22 cellular contexts compared by ENCODE assay signal in genomic region chr1:222329493-222330045, GRCh38.
DNase-seq lines count a peak whose midpoint lies in the region; ATAC-seq, FAIRE-seq and TF ChIP-seq lines count a peak whose summit lies in the region.
"Had no signal": no experiment of that assay in that cellular context is flagged by ENCODE, and none has a peak within 500 bp of the region (broad histone marks: within the 10 kb centered on the region; RNA-seq: fewer than 3 reads in every experiment).

No MANE protein-coding gene starts in this region.

- CTCF ChIA-PET in HCT116 (lab: Charles Lee), result no interaction called here
- CTCF ChIA-PET in K562 (lab: Yijun Ruan, JAX; ENCODE audit: low intra/inter-chr PET ratio), result no interaction called here

- DNase-seq in HCT116 (ENCODE audit: low read depth, low spot score) (peak; percentile 13), NCI-H69 (lab: John Stamatoyannopoulos, UW) (peak; percentile 25), K562 (ENCODE audit: extremely low read depth in 1 of 4, low spot score in 3 of 4) (no peak), foreskin keratinocyte (no peak), MM.1S (no peak), retina (no peak)
- DNase-seq: Calu3; GM23248; H7; KG1; NCI-H1048; NCI-H1694; NCI-H2029 treated with DMSO at 0.1 percent for 48 hours; NCI-H2227 treated with DMSO at 0.1 percent for 48 hours; NCI-H510A; NK-92 treated with Interleukin-12 subunit alpha and Interleukin-12 subunit beta, amount 100 ng/mL, for 24 hours; SHP77 treated with DMSO at 0.1 percent for 48 hours; SK-N-SH; SW 1271 had no signal

- no peak overlapping the region for H3K4me3 ChIP-seq in HCT116 (replicated peaks in 1 of 2; ENCODE audit: low read depth in 1 of 2, low read length in 2 of 2)
- no peak overlapping the region for H3K4me3 ChIP-seq in K562
- H3K4me3 ChIP-seq in MM.1S (ENCODE audit: low read length), result no peak overlapping the region
- H3K4me3 ChIP-seq: GM23248 had no signal

- RAD21 ChIA-PET in HCT116 (lab: Charles Lee; ENCODE audit: low non-redundant PET in 1 of 2, low total read pairs in 2 of 2, uncharacterized antibody in 2 of 2, unreplicated experiment in 2 of 2), result interaction anchor here in 1 of 2 experiments (0.6 kb wide), 1 partner anchor 203 kb away, joined by 3 read pairs; no protein-coding TSS in a partner anchor

- H3K27ac ChIP-seq in HCT116 (ENCODE audit: low read depth, low read length) (no peak overlapping the region), K562 (ENCODE audit: extremely low read depth, low read depth, low read length) (no peak overlapping the region), foreskin keratinocyte (no peak overlapping the region), MM.1S (ENCODE audit: low read length) (no peak overlapping the region)
- H3K27ac ChIP-seq: GM23248 had no signal

- H3K27me3 ChIP-seq in HCT116 (ENCODE audit: insufficient read depth, low read length) (no peaks in the 10 kb centered on the region), K562 (ENCODE audit: control insufficient read depth in 2 of 2, insufficient read depth in 2 of 2, low read length in 2 of 2) (no peaks in the 10 kb centered on the region), foreskin keratinocyte (peaks cover 3% of the 10 kb centered on the region), MM.1S (replicated peaks; ENCODE audit: insufficient read depth, low read length) (no peaks in the 10 kb centered on the region)

- in situ Hi-C loops in K562 (cut with MboI), result no loop called here

- TF ChIP-seq CTCF in HCT116 (IDR thresholded peaks at IDR 0.05 in 2 of 3, conservative IDR thresholded peaks at IDR 0.05 in 1 of 3; ENCODE audit: borderline replicate concordance in 1 of 3, insufficient read depth in 1 of 3, low read depth in 2 of 3, low read length in 2 of 3) (peak in 1 of 3 experiments; percentile 24; a peak in 1 of 6 replicates), K562 (IDR thresholded peaks at IDR 0.05 in 2 of 3, conservative IDR thresholded peaks at IDR 0.05 in 1 of 3; ENCODE audit: insufficient read depth in 2 of 3, low read depth in 1 of 3, low read length in 3 of 3) (no peak), foreskin keratinocyte (conservative IDR thresholded peaks at IDR 0.05) (peak; percentile 31), MM.1S (IDR thresholded peaks at IDR 0.05; ENCODE audit: low read length) (no peak)

- intact Hi-C loops in HCT116 (cut with micrococcal nuclease) (no loop called here), K562 (cut with micrococcal nuclease) (no loop called here)

- ATAC-seq in HCT116 (peak; percentile 57), K562 (no peak), foreskin keratinocyte (no peak), GM21717 (IDR thresholded peaks at IDR 0.05; ENCODE audit: unreplicated experiment) (no peak)
- ATAC-seq: Panc1 had no signal

- H4K20me1 ChIP-seq in HCT116 (ENCODE audit: insufficient read depth) (no peaks in the 10 kb centered on the region), K562 (replicated peaks; ENCODE audit: control insufficient read depth, insufficient read depth, low read length) (no peaks in the 10 kb centered on the region), MM.1S (ENCODE audit: insufficient read depth, low read length) (no peaks in the 10 kb centered on the region)

- H3K9me3 ChIP-seq in HCT116 (ENCODE audit: control insufficient read depth in 1 of 2, insufficient read depth in 1 of 2, low read depth in 1 of 2, low read length in 2 of 2), result no peaks in the 10 kb centered on the region
- no peaks in the 10 kb centered on the region for H3K9me3 ChIP-seq in K562 (replicated peaks; ENCODE audit: control insufficient read depth, insufficient read depth, low read depth, low read length)
- no peaks in the 10 kb centered on the region for H3K9me3 ChIP-seq in MM.1S (replicated peaks; ENCODE audit: insufficient read depth, low read length)
- H3K9me3 ChIP-seq: SK-N-SH had no signal

- H2AFZ ChIP-seq in HCT116 (ENCODE audit: low read depth, low read length, poor library complexity, severe bottlenecking), result no peak overlapping the region
- H2AFZ ChIP-seq in K562 (ENCODE audit: low read depth, low read length), result no peak overlapping the region
- no peak overlapping the region for H2AFZ ChIP-seq in MM.1S (ENCODE audit: low read length)
- H2AFZ ChIP-seq: GM23248 had no signal

- H3K9me1 ChIP-seq in K562 (ENCODE audit: control insufficient read depth, insufficient read depth, low read length), result no peaks in the 10 kb centered on the region

- H3K9ac ChIP-seq in HCT116 (ENCODE audit: low read length) (no peak overlapping the region), K562 (ENCODE audit: insufficient read depth in 1 of 2, low read depth in 2 of 2, low read length in 2 of 2) (no peak overlapping the region), MM.1S (ENCODE audit: low read length) (no peak overlapping the region)
- H3K9ac ChIP-seq: GM23248, SK-N-SH had no signal

- POLR2A ChIA-PET in HCT116 (lab: Charles Lee) (no interaction called here), K562 (lab: Yijun Ruan, JAX) (no interaction called here)

- no peaks in the 10 kb centered on the region for H3K4me1 ChIP-seq in HCT116 (ENCODE audit: control insufficient read depth in 1 of 2, insufficient read depth in 2 of 2, low read length in 2 of 2)
- no peaks in the 10 kb centered on the region for H3K4me1 ChIP-seq in K562 (replicated peaks in 1 of 2; ENCODE audit: control insufficient read depth in 2 of 2, insufficient read depth in 2 of 2, low read length in 2 of 2)
- H3K4me1 ChIP-seq in foreskin keratinocyte, result no peaks in the 10 kb centered on the region
- H3K4me1 ChIP-seq in MM.1S (ENCODE audit: low read length), result no peaks in the 10 kb centered on the region

- BruUV-seq in HCT116 (replicated peaks; lab: Mats Ljungman, UMichigan) (no TSS peak), K562 (replicated peaks; lab: Mats Ljungman, UMichigan) (no TSS peak)

- no peak overlapping the region for H3K4me2 ChIP-seq in HCT116 (ENCODE audit: low read length)
- H3K4me2 ChIP-seq in K562 (ENCODE audit: insufficient read depth, low read length), result no peak overlapping the region
- no peak overlapping the region for H3K4me2 ChIP-seq in MM.1S (ENCODE audit: low read depth, low read length)
- H3K4me2 ChIP-seq: SK-N-SH had no signal

- H3K9me2 ChIP-seq in HCT116 (ENCODE audit: insufficient read depth), result no peaks in the 10 kb centered on the region
- H3K9me2 ChIP-seq in MM.1S (replicated peaks; ENCODE audit: insufficient read depth, low read length), result no peaks in the 10 kb centered on the region
- H3K9me2 ChIP-seq: SK-N-SH had no signal

- no peaks in the 10 kb centered on the region for H3K36me3 ChIP-seq in HCT116 (ENCODE audit: control insufficient read depth in 1 of 2, insufficient read depth in 2 of 2, low read length in 2 of 2)
- no peaks in the 10 kb centered on the region for H3K36me3 ChIP-seq in K562 (ENCODE audit: control insufficient read depth, insufficient read depth, low read length)
- H3K36me3 ChIP-seq in MM.1S (replicated peaks; ENCODE audit: insufficient read depth, low read length), result no peaks in the 10 kb centered on the region

- WGBS in K562 (ENCODE audit: insufficient coverage, low coverage, missing lambda C conversion rate), result 0% methylated on average over 3 of the region's 3 CpGs

- H3K79me2 ChIP-seq in HCT116 (ENCODE audit: insufficient read depth, low read length) (no peaks in the 10 kb centered on the region), K562 (ENCODE audit: control insufficient read depth, insufficient read depth, low read length) (no peaks in the 10 kb centered on the region), MM.1S (ENCODE audit: low read length) (no peaks in the 10 kb centered on the region)

- no peak for FAIRE-seq in K562 (lab: Jason Lieb, UNC)
- FAIRE-seq: HTR-8/SVneo had no signal

- TF ChIP-seq POLR2A in HCT116 (IDR thresholded peaks at IDR 0.05; ENCODE audit: borderline replicate concordance, extremely low read depth, insufficient read depth, insufficient read length) (no peak), K562 (conservative IDR thresholded peaks at IDR 0.05) (no peak)

- TF ChIP-seq RAD21 in HCT116 (IDR thresholded peaks at IDR 0.05; ENCODE audit: low read depth), result peak; percentile 28
- 0 out of 4 replicates have a peak, but pooled peaks of 1 of the 2 experiments have one; percentile 13 for TF ChIP-seq RAD21 in K562 (CRISPR knock-in tag; conservative IDR thresholded peaks at IDR 0.05 in 1 of 2, IDR thresholded peaks at IDR 0.05 in 1 of 2)

- no peaks in the 10 kb centered on the region for H3F3A ChIP-seq in MM.1S (ENCODE audit: insufficient read depth, low read length)

- TF ChIP-seq EP300 in K562 (IDR thresholded peaks at IDR 0.05; ENCODE audit: low read length), result no peak

TF ChIP-seq in HCT116, 20 proteins besides CTCF, POLR2A, EP300 and RAD21 (continues in another document):
- TF ChIP-seq EGR1 (IDR thresholded peaks at IDR 0.05; ENCODE audit: low read depth) (no peak), JUND (IDR thresholded peaks at IDR 0.05) (no peak), POLR2AphosphoS5 (IDR thresholded peaks at IDR 0.05; ENCODE audit: low read depth, low read length) (no peak), YY1 (IDR thresholded peaks at IDR 0.05; ENCODE audit: extremely low read depth, insufficient replicate concordance, low read depth, low read length) (no peak), ELF1 (IDR thresholded peaks at IDR 0.05; ENCODE audit: borderline replicate concordance, low read depth) (no peak), TCF7L2 (IDR thresholded peaks at IDR 0.05; ENCODE audit: borderline replicate concordance, extremely low read depth, insufficient read depth, insufficient read length) (no peak), SIN3A (IDR thresholded peaks at IDR 0.05; ENCODE audit: low read depth) (no peak)
- TF ChIP-seq, protein P1, sequence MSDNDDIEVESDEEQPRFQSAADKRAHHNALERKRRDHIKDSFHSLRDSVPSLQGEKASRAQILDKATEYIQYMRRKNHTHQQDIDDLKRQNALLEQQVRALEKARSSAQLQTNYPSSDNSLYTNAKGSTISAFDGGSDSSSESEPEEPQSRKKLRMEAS (IDR thresholded peaks at IDR 0.05), result no peak

TF ChIP-seq in K562, 482 proteins besides CTCF, POLR2A, EP300 and RAD21:
- TF ChIP-seq SRF (CRISPR knock-in tag; IDR thresholded peaks at IDR 0.05), result no peak
- TF ChIP-seq, protein P2, sequence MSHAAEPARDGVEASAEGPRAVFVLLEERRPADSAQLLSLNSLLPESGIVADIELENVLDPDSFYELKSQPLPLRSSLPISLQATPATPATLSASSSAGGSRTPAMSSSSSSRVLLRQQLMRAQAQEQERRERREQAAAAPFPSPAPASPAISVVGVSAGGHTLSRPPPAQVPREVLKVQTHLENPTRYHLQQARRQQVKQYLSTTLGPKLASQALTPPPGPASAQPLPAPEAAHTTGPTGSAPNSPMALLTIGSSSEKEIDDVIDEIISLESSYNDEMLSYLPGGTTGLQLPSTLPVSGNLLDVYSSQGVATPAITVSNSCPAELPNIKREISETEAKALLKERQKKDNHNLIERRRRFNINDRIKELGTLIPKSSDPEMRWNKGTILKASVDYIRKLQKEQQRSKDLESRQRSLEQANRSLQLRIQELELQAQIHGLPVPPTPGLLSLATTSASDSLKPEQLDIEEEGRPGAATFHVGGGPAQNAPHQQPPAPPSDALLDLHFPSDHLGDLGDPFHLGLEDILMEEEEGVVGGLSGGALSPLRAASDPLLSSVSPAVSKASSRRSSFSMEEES (CRISPR knock-in tag; IDR thresholded peaks at IDR 0.05), result peak; percentile 28; the same call in 1 of the 2 replicates

Comparison
In these comparisons a context has a peak if more than half of its experiments do, and no peak if none do; other contexts are left out.
1. DNase-seq: peak in HCT116 (single experiment) and NCI-H69 (single experiment); none in K562 (0 of 4), foreskin keratinocyte (0 of 2), MM.1S (single experiment) and retina (single experiment).